1 cellular context compared by ENCODE assay signal in the genomic region with DNA sequence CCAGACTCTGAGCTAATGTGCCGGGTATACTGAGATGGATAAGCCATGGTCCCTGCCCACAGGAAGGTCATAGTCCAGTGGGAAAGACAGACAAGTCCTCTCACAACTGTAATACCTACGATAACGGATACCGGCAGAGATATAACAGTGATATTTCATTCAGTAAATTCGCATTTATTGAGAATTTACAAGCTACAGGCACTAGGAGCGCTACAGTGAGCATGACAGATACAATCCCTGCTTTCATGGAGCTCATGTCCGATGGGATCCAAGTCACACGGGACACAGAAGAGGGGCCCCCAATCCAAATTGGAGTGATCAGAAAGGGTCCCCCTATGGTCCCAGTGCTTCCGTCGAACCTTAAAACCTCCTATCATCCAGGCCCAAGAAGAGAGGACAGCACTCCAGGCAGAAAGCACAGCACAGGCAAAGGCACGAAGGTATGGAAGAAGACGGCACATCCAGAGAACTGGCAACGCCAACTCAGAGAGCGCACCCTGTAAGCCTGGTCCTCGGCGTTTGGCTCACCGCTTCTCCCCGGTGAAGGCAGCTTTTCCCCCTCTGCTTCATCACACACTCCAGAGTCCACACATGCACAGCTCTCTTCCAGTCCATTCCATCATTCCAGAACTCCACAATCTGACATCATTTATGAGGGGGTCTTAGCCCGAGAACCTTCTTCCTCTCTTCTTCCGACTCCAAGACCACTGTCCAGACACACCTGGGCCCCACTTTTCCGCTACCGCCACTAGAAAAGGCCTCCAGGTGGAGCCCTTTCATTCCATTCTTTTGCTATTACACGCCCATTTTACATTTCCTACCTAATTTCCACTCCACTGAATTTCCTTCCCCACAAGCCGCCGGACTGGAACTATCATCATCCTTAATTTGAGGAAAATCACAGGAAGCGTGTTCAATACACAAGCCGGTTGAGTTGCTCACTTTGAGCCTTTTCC.
TF ChIP-seq lines count a peak whose summit lies in the region.

No MANE protein-coding gene starts in this region.

TF ChIP-seq in SK-N-SH treated with all-trans-retinoic acid at 6 μM for 48 hours, 23 proteins besides CTCF, POLR2A, EP300 and RAD21 (continued from another document):
- TF ChIP-seq, protein P1, sequence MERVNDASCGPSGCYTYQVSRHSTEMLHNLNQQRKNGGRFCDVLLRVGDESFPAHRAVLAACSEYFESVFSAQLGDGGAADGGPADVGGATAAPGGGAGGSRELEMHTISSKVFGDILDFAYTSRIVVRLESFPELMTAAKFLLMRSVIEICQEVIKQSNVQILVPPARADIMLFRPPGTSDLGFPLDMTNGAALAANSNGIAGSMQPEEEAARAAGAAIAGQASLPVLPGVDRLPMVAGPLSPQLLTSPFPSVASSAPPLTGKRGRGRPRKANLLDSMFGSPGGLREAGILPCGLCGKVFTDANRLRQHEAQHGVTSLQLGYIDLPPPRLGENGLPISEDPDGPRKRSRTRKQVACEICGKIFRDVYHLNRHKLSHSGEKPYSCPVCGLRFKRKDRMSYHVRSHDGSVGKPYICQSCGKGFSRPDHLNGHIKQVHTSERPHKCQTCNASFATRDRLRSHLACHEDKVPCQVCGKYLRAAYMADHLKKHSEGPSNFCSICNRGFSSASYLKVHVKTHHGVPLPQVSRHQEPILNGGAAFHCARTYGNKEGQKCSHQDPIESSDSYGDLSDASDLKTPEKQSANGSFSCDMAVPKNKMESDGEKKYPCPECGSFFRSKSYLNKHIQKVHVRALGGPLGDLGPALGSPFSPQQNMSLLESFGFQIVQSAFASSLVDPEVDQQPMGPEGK (CRISPR knock-in tag; IDR thresholded peaks at IDR 0.05; ENCODE audit: borderline replicate concordance): no peak
